Comparison of ENCODE assay signal across 1 cellular context in the genomic region with DNA sequence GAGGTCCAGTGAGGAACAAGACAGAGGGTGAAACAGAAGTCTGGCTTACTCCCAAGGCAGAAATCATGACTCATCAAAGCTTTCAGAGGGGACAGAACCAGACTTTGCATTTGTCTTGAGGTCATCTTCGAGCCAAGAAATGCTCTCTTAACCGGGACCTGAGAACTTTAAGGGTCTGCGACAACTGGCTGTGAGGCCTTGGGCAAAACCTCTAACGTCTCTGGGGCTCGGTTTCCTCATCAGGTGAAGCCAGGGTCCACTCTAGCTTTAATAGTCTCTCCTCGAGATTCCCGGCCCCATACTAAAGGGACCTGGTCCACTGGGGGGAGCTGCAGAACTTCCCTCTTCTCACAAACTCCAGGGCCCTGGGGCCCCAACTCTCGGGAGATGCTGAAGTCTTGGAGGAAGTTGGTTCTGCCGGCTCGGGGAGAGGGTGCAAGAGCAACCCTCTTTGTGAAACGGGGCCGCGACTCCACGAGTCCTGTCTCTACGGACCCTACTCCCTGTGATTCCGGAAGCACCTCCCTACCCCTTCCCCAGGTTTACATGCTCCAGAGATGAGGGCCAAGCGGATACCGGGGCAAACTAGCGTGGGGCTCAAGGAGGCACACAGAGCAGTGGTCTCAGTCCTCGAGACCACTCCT.
TF ChIP-seq lines count a peak whose summit lies in the region.

No MANE protein-coding gene starts in this region.

TF ChIP-seq in HEK293, 187 proteins besides CTCF, POLR2A, EP300 and RAD21 (continued from another document and continues in another):
- TF ChIP-seq ZNF561 (tag by site-specific recombination; IDR thresholded peaks at IDR 0.05; ENCODE audit: borderline replicate concordance) (peak; percentile 50; the same call in 1 of the 2 replicates), ZNF18 (tag by site-specific recombination; IDR thresholded peaks at IDR 0.05) (no peak), ZNF521 (tag by site-specific recombination; IDR thresholded peaks at IDR 0.05) (no peak), GFI1B (tag by site-specific recombination; IDR thresholded peaks at IDR 0.05) (no peak), ZNF48 (tag by site-specific recombination; IDR thresholded peaks at IDR 0.05) (no peak), YY1 (tag by site-specific recombination; IDR thresholded peaks at IDR 0.05) (no peak), ZSCAN16 (tag by site-specific recombination; IDR thresholded peaks at IDR 0.05) (no peak), ZSCAN30 (tag by site-specific recombination; IDR thresholded peaks at IDR 0.05) (no peak), REPIN1 (tag by site-specific recombination; IDR thresholded peaks at IDR 0.05; ENCODE audit: low read depth) (no peak), AEBP2 (tag by site-specific recombination; IDR thresholded peaks at IDR 0.05; ENCODE audit: borderline replicate concordance) (no peak), ZFP3 (tag by site-specific recombination; IDR thresholded peaks at IDR 0.05; ENCODE audit: low read depth) (no peak), ZNF514 (tag by site-specific recombination; IDR thresholded peaks at IDR 0.05) (no peak), ZNF157 (tag by site-specific recombination; IDR thresholded peaks at IDR 0.05) (no peak), ZNF324 (tag by site-specific recombination; IDR thresholded peaks at IDR 0.05) (no peak), ZNF335 (tag by site-specific recombination; conservative IDR thresholded peaks at IDR 0.05) (peak; percentile 91), ZNF660 (tag by site-specific recombination; IDR thresholded peaks at IDR 0.05) (0 out of 2 replicates have a peak, but pooled peaks have one; percentile 48), ZBTB20 (tag by site-specific recombination; IDR thresholded peaks at IDR 0.05) (peak; percentile 97), ZSCAN5A (tag by site-specific recombination; IDR thresholded peaks at IDR 0.05) (no peak), ZNF600 (tag by site-specific recombination; IDR thresholded peaks at IDR 0.05) (0 out of 2 replicates have a peak, but pooled peaks have one; percentile 10), BCL11A (tag by site-specific recombination; IDR thresholded peaks at IDR 0.05; ENCODE audit: low read depth) (no peak), SP7 (tag by site-specific recombination; IDR thresholded peaks at IDR 0.05) (no peak), ZNF707 (tag by site-specific recombination; IDR thresholded peaks at IDR 0.05) (no peak), KLF16 (tag by site-specific recombination; IDR thresholded peaks at IDR 0.05) (no peak), ZNF121 (tag by site-specific recombination; IDR thresholded peaks at IDR 0.05) (no peak), ZNF16 (tag by site-specific recombination; IDR thresholded peaks at IDR 0.05; ENCODE audit: low read depth) (no peak), ZNF354C (tag by site-specific recombination; IDR thresholded peaks at IDR 0.05; ENCODE audit: borderline replicate concordance, low read depth) (no peak), ZNF221 (tag by site-specific recombination; IDR thresholded peaks at IDR 0.05; ENCODE audit: borderline replicate concordance) (no peak), GLI4 (tag by site-specific recombination; IDR thresholded peaks at IDR 0.05) (no peak), ZNF776 (tag by site-specific recombination; IDR thresholded peaks at IDR 0.05; ENCODE audit: borderline replicate concordance) (no peak), ZNF140 (tag by site-specific recombination; IDR thresholded peaks at IDR 0.05) (no peak), OSR2 (tag by site-specific recombination; IDR thresholded peaks at IDR 0.05) (no peak), TRIM28 (IDR thresholded peaks at IDR 0.05; ENCODE audit: borderline replicate concordance, low read length) (peak; percentile 50; the same call in 1 of the 2 replicates), ZBTB44 (tag by site-specific recombination; IDR thresholded peaks at IDR 0.05) (no peak), ZFHX2 (tag by site-specific recombination; conservative IDR thresholded peaks at IDR 0.05) (no peak), SCRT2 (tag by site-specific recombination; IDR thresholded peaks at IDR 0.05) (no peak), ZNF785 (tag by site-specific recombination; IDR thresholded peaks at IDR 0.05) (no peak), IKZF3 (tag by site-specific recombination; IDR thresholded peaks at IDR 0.05) (peak; percentile 47; the same call in 1 of the 2 replicates), ZNF404 (tag by site-specific recombination; IDR thresholded peaks at IDR 0.05) (no peak), ZBTB8A (tag by site-specific recombination; IDR thresholded peaks at IDR 0.05) (no peak), SCRT1 (tag by site-specific recombination; IDR thresholded peaks at IDR 0.05; ENCODE audit: borderline replicate concordance) (no peak), ZNF24 (tag by site-specific recombination; IDR thresholded peaks at IDR 0.05) (no peak), ZBTB17 (tag by site-specific recombination; IDR thresholded peaks at IDR 0.05) (peak; percentile 37), ZNF558 (tag by site-specific recombination; IDR thresholded peaks at IDR 0.05) (no peak), ZNF391 (tag by site-specific recombination; IDR thresholded peaks at IDR 0.05; ENCODE audit: borderline replicate concordance, low read depth) (no peak), ZFP41 (tag by site-specific recombination; IDR thresholded peaks at IDR 0.05; ENCODE audit: borderline replicate concordance) (no peak), ELK4 (IDR thresholded peaks at IDR 0.05; ENCODE audit: borderline replicate concordance, low read depth, low read length) (no peak), ZNF843 (tag by site-specific recombination; IDR thresholded peaks at IDR 0.05) (no peak), BCL6B (tag by site-specific recombination; IDR thresholded peaks at IDR 0.05) (no peak), ZNF350 (tag by site-specific recombination; IDR thresholded peaks at IDR 0.05) (no peak), KLF17 (tag by site-specific recombination; IDR thresholded peaks at IDR 0.05) (no peak), ZNF664 (tag by site-specific recombination; IDR thresholded peaks at IDR 0.05) (no peak), GLIS2 (tag by site-specific recombination; IDR thresholded peaks at IDR 0.05) (0 out of 2 replicates have a peak, but pooled peaks have one; percentile 15)
- TF ChIP-seq, protein P1, sequence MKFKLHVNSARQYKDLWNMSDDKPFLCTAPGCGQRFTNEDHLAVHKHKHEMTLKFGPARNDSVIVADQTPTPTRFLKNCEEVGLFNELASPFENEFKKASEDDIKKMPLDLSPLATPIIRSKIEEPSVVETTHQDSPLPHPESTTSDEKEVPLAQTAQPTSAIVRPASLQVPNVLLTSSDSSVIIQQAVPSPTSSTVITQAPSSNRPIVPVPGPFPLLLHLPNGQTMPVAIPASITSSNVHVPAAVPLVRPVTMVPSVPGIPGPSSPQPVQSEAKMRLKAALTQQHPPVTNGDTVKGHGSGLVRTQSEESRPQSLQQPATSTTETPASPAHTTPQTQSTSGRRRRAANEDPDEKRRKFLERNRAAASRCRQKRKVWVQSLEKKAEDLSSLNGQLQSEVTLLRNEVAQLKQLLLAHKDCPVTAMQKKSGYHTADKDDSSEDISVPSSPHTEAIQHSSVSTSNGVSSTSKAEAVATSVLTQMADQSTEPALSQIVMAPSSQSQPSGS (tag by site-specific recombination; IDR thresholded peaks at IDR 0.05; ENCODE audit: low read depth): no peak
- TF ChIP-seq, protein P2, sequence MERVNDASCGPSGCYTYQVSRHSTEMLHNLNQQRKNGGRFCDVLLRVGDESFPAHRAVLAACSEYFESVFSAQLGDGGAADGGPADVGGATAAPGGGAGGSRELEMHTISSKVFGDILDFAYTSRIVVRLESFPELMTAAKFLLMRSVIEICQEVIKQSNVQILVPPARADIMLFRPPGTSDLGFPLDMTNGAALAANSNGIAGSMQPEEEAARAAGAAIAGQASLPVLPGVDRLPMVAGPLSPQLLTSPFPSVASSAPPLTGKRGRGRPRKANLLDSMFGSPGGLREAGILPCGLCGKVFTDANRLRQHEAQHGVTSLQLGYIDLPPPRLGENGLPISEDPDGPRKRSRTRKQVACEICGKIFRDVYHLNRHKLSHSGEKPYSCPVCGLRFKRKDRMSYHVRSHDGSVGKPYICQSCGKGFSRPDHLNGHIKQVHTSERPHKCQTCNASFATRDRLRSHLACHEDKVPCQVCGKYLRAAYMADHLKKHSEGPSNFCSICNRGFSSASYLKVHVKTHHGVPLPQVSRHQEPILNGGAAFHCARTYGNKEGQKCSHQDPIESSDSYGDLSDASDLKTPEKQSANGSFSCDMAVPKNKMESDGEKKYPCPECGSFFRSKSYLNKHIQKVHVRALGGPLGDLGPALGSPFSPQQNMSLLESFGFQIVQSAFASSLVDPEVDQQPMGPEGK (tag by site-specific recombination; IDR thresholded peaks at IDR 0.05): 0 out of 2 replicates have a peak, but pooled peaks have one; percentile 7
- TF ChIP-seq, protein P3, sequence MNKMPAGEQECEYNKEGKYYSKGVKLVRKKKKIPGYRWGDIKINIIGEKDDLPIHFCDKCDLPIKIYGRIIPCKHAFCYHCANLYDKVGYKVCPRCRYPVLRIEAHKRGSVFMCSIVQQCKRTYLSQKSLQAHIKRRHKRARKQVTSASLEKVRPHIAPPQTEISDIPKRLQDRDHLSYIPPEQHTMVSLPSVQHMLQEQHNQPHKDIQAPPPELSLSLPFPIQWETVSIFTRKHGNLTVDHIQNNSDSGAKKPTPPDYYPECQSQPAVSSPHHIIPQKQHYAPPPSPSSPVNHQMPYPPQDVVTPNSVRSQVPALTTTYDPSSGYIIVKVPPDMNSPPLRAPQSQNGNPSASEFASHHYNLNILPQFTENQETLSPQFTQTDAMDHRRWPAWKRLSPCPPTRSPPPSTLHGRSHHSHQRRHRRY (tag by site-specific recombination; IDR thresholded peaks at IDR 0.05): no peak
